In the genomic region with DNA sequence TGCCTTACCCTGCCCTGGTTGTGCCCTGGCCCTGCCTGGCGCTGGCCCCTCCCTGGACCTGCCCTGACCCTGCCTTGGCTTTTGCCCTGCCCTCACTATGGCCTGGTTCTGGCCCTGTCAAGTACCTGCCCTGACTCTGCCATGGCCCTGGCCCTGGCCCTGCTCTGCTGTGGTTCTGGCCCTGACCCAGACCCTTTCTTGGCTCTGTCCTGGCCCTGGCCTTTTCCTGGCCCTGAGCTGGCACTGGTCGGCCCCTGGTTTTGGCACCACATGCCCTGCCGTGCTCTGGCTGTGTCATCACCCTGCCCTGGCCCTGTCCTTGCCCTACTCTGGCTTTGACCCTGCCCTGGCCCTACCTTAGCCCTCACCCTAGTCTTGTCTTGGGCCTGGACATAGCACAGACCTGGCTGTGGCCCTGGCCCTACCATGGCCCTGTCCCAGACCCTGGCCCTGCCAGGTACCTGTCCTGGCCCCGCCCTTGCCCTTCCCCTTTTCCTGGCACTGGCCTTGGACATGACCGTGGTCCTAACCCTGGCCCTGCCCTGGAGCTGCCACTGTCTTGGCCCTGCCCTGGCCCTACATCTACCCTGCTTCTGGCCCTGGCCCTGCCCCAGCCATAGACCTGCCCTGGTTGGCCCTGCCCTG, we compare ENCODE assay signal across 19 cellular contexts. TPM values are rescaled to one million over a fixed set of nuclear protein-coding genes. Genes with fewer than 3 reads are reported as not detected.
"Had no signal": no experiment of that assay in that cellular context is flagged by ENCODE, and none has a peak within 500 bp of the region (broad histone marks: within the 10 kb centered on the region; RNA-seq: fewer than 3 reads in every experiment).

No MANE protein-coding gene starts in this region.

- H3K27me3 Mint-ChIP-seq: activated naive CD4-positive, alpha-beta T cell treated with anti-CD3 and anti-CD28 coated beads, Interleukin-2, amount 10 ng/mL, durations not matched to agents 7 days and 5 days had no signal

- H3K4me1 ChIP-seq: gastroesophageal sphincter, parathyroid adenoma, upper lobe of right lung had no signal

- H3K36me3 ChIP-seq: gastroesophageal sphincter, thoracic aorta, upper lobe of right lung, WERI-Rb-1 had no signal

- H3K27me3 ChIP-seq: upper lobe of right lung had no signal

- H3K36me3 Mint-ChIP-seq: activated naive CD4-positive, alpha-beta T cell treated with anti-CD3 and anti-CD28 coated beads, Interleukin-2, amount 10 ng/mL, durations not matched to agents 7 days and 5 days had no signal

- H3K27ac Mint-ChIP-seq: activated naive CD4-positive, alpha-beta T cell treated with anti-CD3 and anti-CD28 coated beads, Interleukin-2, amount 10 ng/mL, durations not matched to agents 7 days and 5 days; activated naive CD8-positive, alpha-beta T cell treated with anti-CD3 and anti-CD28 coated beads, Interleukin-2, amount 50 U/mL, for 24 hours had no signal

- H3K27ac ChIP-seq: gastroesophageal sphincter, parathyroid adenoma, thoracic aorta, upper lobe of right lung, WERI-Rb-1 had no signal

- H3K4me3 ChIP-seq: gastroesophageal sphincter, thoracic aorta, upper lobe of right lung had no signal

- DNase-seq: activated CD4-positive, alpha-beta T cell treated with anti-CD3 and anti-CD28 coated beads for 1 hour; activated CD8-positive, alpha-beta memory T cell treated with anti-CD3 and anti-CD28 coated beads for 24 hours; activated CD8-positive, alpha-beta memory T cell treated with anti-CD3 and anti-CD28 coated beads, Interleukin-2, amount 50 U/mL, for 48 hours; activated effector memory CD4-positive, alpha-beta T cell treated with Interleukin-2 at 50 U/mL for 16 hours; activated naive CD4-positive, alpha-beta T cell treated with anti-CD3 and anti-CD28 coated beads, Interleukin-2, amount 10 ng/mL, durations not matched to agents 7 days and 5 days; activated naive CD8-positive, alpha-beta T cell treated with anti-CD3 and anti-CD28 coated beads, Interleukin-2, amount 50 U/mL, for 24 hours; activated T-cell treated with anti-CD3 and anti-CD28 coated beads, Interleukin-2, amount 50 U/mL, for 48 hours; anterior cingulate cortex; cortex of kidney; effector CD4-positive, alpha-beta T cell; left colon; T-helper 2 cell; upper lobe of right lung; WERI-Rb-1 had no signal

- H3K4me1 Mint-ChIP-seq: activated naive CD4-positive, alpha-beta T cell treated with anti-CD3 and anti-CD28 coated beads, Interleukin-2, amount 10 ng/mL, durations not matched to agents 7 days and 5 days; activated naive CD8-positive, alpha-beta T cell treated with anti-CD3 and anti-CD28 coated beads, Interleukin-2, amount 50 U/mL, for 24 hours had no signal

- ATAC-seq: activated naive CD8-positive, alpha-beta T cell treated with anti-CD3 and anti-CD28 coated beads, Interleukin-2, amount 50 U/mL, for 24 hours; gastroesophageal sphincter; left colon; upper lobe of right lung had no signal

- H3K4me3 Mint-ChIP-seq: activated naive CD4-positive, alpha-beta T cell treated with anti-CD3 and anti-CD28 coated beads, Interleukin-2, amount 10 ng/mL, durations not matched to agents 7 days and 5 days; activated naive CD8-positive, alpha-beta T cell treated with anti-CD3 and anti-CD28 coated beads, Interleukin-2, amount 50 U/mL, for 24 hours had no signal

- H3K9me3 ChIP-seq: thoracic aorta, upper lobe of right lung had no signal

- H3K9me3 Mint-ChIP-seq: activated naive CD4-positive, alpha-beta T cell treated with anti-CD3 and anti-CD28 coated beads, Interleukin-2, amount 10 ng/mL, durations not matched to agents 7 days and 5 days; activated naive CD8-positive, alpha-beta T cell treated with anti-CD3 and anti-CD28 coated beads, Interleukin-2, amount 50 U/mL, for 24 hours had no signal

RNA-seq across cellular contexts. Expression of a gene that starts 4.8 kb away (rescaled TPM):
- total RNA-seq: gastroesophageal sphincter, myocyte, renal cortical epithelial cell, thoracic aorta had no signal
